In genomic region chr2:209422191-209422754, GRCh38 we compare ENCODE assay signal across 21 cellular contexts. TPM values are rescaled to one million over a fixed set of nuclear protein-coding genes. Genes with fewer than 3 reads are reported as not detected.
A peak's percentile ranks its signal among the peaks of the same experiment; 100 is the strongest.
DNase-seq lines count a peak whose midpoint lies in the region; ATAC-seq lines count a peak whose summit lies in the region.
"Had no signal": no experiment of that assay in that cellular context is flagged by ENCODE, and none has a peak within 500 bp of the region (broad histone marks: within the 10 kb centered on the region; RNA-seq: fewer than 3 reads in every experiment).

No MANE protein-coding gene starts in this region.

- no CpG with 5 or more reads among the region's 6 CpGs for WGBS in neuronal stem cell (ENCODE audit: extremely low coverage in 2 of 2, insufficient read length in 2 of 2, insufficient replicate concordance in 1 of 2), 2 donors

- H3K4me3 Mint-ChIP-seq in stimulated activated effector memory CD8-positive, alpha-beta T cell treated with anti-CD3 and anti-CD28 coated beads, Interleukin-12 subunit alpha, Interleukin-12 subunit beta, amount 100 ng/mL, for 72 hours = no peak overlapping the region

- no peaks in the 10 kb centered on the region for H3K36me3 Mint-ChIP-seq in stimulated activated effector memory CD8-positive, alpha-beta T cell treated with anti-CD3 and anti-CD28 coated beads, Interleukin-12 subunit alpha, Interleukin-12 subunit beta, amount 100 ng/mL, for 72 hours
- H3K36me3 Mint-ChIP-seq: CD4-positive, alpha-beta memory T cell had no signal

- no peak overlapping the region for H3K18ac ChIP-seq in neuronal stem cell (ENCODE audit: low read length)

- H2BK12ac ChIP-seq in neuronal stem cell (ENCODE audit: low read length) = no peak overlapping the region

- H3K23ac ChIP-seq in neuronal stem cell (ENCODE audit: low read depth, low read length, poor library complexity) = no peak overlapping the region

- no peak overlapping the region for H3K9ac ChIP-seq in neuronal stem cell (ENCODE audit: low read depth, low read length, poor library complexity)

- H2AK5ac ChIP-seq in neuronal stem cell (ENCODE audit: low read depth, low read length) = no peak overlapping the region

- peaks cover 9% of the 10 kb centered on the region for H3K4me1 Mint-ChIP-seq in stimulated activated effector memory CD8-positive, alpha-beta T cell treated with anti-CD3 and anti-CD28 coated beads, Interleukin-12 subunit alpha, Interleukin-12 subunit beta, amount 100 ng/mL, for 72 hours

- H4K91ac ChIP-seq in neuronal stem cell (ENCODE audit: low read depth, low read length, poor library complexity) = no peak overlapping the region

- peaks cover 5 to 11% of the 10 kb centered on the region in 2 donors for H3K4me1 ChIP-seq in neuronal stem cell (ENCODE audit: control insufficient read depth in 2 of 2, insufficient read depth in 1 of 2, low read depth in 1 of 2, low read length in 2 of 2)

- H3K4me3 ChIP-seq in neuronal stem cell (ENCODE audit: low read length in 2 of 2) = no peak overlapping the region
- H3K4me3 ChIP-seq: body of pancreas, psoas muscle had no signal

- no peak overlapping the region for H3K27ac ChIP-seq in neuronal stem cell (replicated peaks; ENCODE audit: low read length)
- H3K27ac ChIP-seq: neutrophil, psoas muscle had no signal

- no peaks in the 10 kb centered on the region for H3K36me3 ChIP-seq in neuronal stem cell (replicated peaks in 1 of 2; ENCODE audit: control insufficient read depth in 2 of 2, insufficient read depth in 2 of 2, low read length in 2 of 2)
- H3K36me3 ChIP-seq: neutrophil had no signal

- H3K27ac Mint-ChIP-seq in stimulated activated effector memory CD8-positive, alpha-beta T cell treated with anti-CD3 and anti-CD28 coated beads, Interleukin-12 subunit alpha, Interleukin-12 subunit beta, amount 100 ng/mL, for 72 hours = no peak overlapping the region
- H3K27ac Mint-ChIP-seq: activated B cell treated with CpG ODN at 0.5 μM for 24 hours; CD4-positive, alpha-beta memory T cell had no signal

- H3K9me3 ChIP-seq in neuronal stem cell (replicated peaks in 1 of 2; ENCODE audit: control insufficient read depth in 2 of 2, insufficient read depth in 1 of 2, low read depth in 1 of 2, low read length in 2 of 2) = no peaks in the 10 kb centered on the region
- H3K9me3 ChIP-seq: body of pancreas, neutrophil, psoas muscle had no signal

- no peak overlapping the region for H3K14ac ChIP-seq in neuronal stem cell (ENCODE audit: low read length)

- DNase-seq in NCI-H1105 treated with DMSO at 0.1 percent for 48 hours (lab: John Stamatoyannopoulos, UW) = peak; percentile 91
- DNase-seq in NCI-H2107 treated with DMSO at 0.1 percent for 48 hours (lab: John Stamatoyannopoulos, UW; ENCODE audit: unreplicated experiment) = peak; percentile 60
- DNase-seq in SHP77 treated with DMSO at 0.1 percent for 48 hours (lab: John Stamatoyannopoulos, UW) = peak; percentile 42
- no peak for DNase-seq in neuronal stem cell (ENCODE audit: low spot score)
- no peak for DNase-seq in SKM-1 treated with dmso at 0.1 percent for 144 hours (lab: John Stamatoyannopoulos, UW; ENCODE audit: unreplicated experiment)
- DNase-seq in stimulated activated effector memory CD8-positive, alpha-beta T cell treated with anti-CD3 and anti-CD28 coated beads, Interleukin-12 subunit alpha, Interleukin-12 subunit beta, amount 100 ng/mL, for 72 hours (ENCODE audit: low spot score in 2 of 2) = no peak
- DNase-seq: activated B cell treated with CpG ODN at 0.5 μM for 24 hours; activated CD4-positive, alpha-beta T cell treated with anti-CD3 and anti-CD28 coated beads, Interleukin-2, amount 50 U/mL, for 48 hours; activated effector memory CD4-positive, alpha-beta T cell treated with Interleukin-2 at 50 U/mL for 16 hours; body of pancreas; effector CD4-positive, alpha-beta T cell; Kasumi-1; kidney glomerular epithelial cell; NCI-H1048; NCI-H446; T-helper 9 cell had no signal

- no peak overlapping the region for H2BK5ac ChIP-seq in neuronal stem cell (ENCODE audit: low read length)

- no peak overlapping the region for H2BK15ac ChIP-seq in neuronal stem cell (ENCODE audit: low read length)

- H2AFZ ChIP-seq in neuronal stem cell (ENCODE audit: low read length) = peak overlapping the region; percentile 37

- no peak overlapping the region for H2BK120ac ChIP-seq in neuronal stem cell (ENCODE audit: low read depth, low read length)

- no peaks in the 10 kb centered on the region for H3K27me3 ChIP-seq in neuronal stem cell (ENCODE audit: control insufficient read depth in 3 of 3, insufficient read depth in 3 of 3, low read depth in 1 of 3, low read length in 3 of 3)
- H3K27me3 ChIP-seq: body of pancreas had no signal

- H3K9me3 Mint-ChIP-seq in stimulated activated effector memory CD8-positive, alpha-beta T cell treated with anti-CD3 and anti-CD28 coated beads, Interleukin-12 subunit alpha, Interleukin-12 subunit beta, amount 100 ng/mL, for 72 hours = no peaks in the 10 kb centered on the region
- H3K9me3 Mint-ChIP-seq: activated B cell treated with CpG ODN at 0.5 μM for 24 hours had no signal

- H4K8ac ChIP-seq in neuronal stem cell (ENCODE audit: low read depth, low read length) = no peak overlapping the region

- H3K4me2 ChIP-seq in neuronal stem cell (ENCODE audit: insufficient read depth, low read length, poor library complexity, severe bottlenecking) = no peak overlapping the region

- no peak overlapping the region for H3K4ac ChIP-seq in neuronal stem cell (ENCODE audit: low read length)

- no peak for ATAC-seq in stimulated activated effector memory CD8-positive, alpha-beta T cell treated with anti-CD3 and anti-CD28 coated beads, Interleukin-12 subunit alpha, Interleukin-12 subunit beta, amount 100 ng/mL, for 72 hours
- ATAC-seq in HG03378 (IDR thresholded peaks at IDR 0.05; ENCODE audit: unreplicated experiment) = no peak
- ATAC-seq: body of pancreas, psoas muscle, SK-N-SH treated with all-trans-retinoic acid at 6 μM for 48 hours had no signal

- peaks cover 4% of the 10 kb centered on the region for H3K79me1 ChIP-seq in neuronal stem cell (ENCODE audit: low read depth, low read length)

RNA-seq across cellular contexts. Expression of gene MAP2, which starts 1.6 kb away (rescaled TPM):
- polyA plus RNA-seq in neuronal stem cell (2013, experiment 1 of 2) = 165 TPM
- polyA plus RNA-seq in neuronal stem cell (2013, experiment 2 of 2) = 170 TPM

Comparison
In these comparisons a context has a peak if more than half of its experiments do, and no peak if none do; other contexts are left out.
1. DNase-seq: peak in NCI-H1105 treated with DMSO at 0.1 percent for 48 hours (single experiment), NCI-H2107 treated with DMSO at 0.1 percent for 48 hours (single experiment) and SHP77 treated with DMSO at 0.1 percent for 48 hours (single experiment); none in neuronal stem cell (single experiment), SKM-1 treated with dmso at 0.1 percent for 144 hours (single experiment) and stimulated activated effector memory CD8-positive, alpha-beta T cell treated with anti-CD3 and anti-CD28 coated beads, Interleukin-12 subunit alpha, Interleukin-12 subunit beta, amount 100 ng/mL, for 72 hours (0 of 2).